ENCODE assay signal across 14 cellular contexts in the genomic region with DNA sequence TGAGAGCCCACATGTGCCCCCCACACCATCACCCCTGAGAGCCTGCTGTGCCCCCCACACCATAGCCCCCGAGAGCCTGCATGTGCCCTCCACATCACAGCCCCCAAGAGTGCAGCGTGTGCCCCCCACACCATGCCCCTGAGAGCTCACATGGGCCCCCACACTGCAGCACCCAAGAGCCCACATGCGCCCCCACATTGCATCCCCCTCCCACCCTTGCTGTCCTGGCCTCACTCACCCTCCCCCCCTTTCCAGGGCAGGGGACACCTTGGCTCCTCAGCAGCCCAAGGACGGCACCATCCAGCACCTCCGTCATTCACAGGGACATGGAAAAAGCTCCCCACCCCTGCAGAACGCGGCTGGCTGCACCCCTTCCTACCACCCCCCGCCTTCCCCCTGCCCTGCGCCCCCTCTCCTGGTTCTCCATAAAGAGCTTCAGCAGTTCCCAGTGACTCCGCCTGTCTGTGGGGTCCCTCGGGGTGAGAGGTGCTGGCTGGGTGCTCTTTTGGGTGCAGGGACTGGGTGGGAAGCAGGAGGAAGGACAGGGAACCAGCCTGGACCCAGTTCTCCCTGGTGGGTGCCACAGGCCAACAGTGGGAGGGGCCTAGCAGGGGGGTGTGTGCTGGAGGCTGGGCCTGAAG. TPM values are rescaled to one million over a fixed set of nuclear protein-coding genes. Genes with fewer than 3 reads are reported as not detected.
"Had no signal": no experiment of that assay in that cellular context is flagged by ENCODE, and none has a peak within 500 bp of the region (broad histone marks: within the 10 kb centered on the region; RNA-seq: fewer than 3 reads in every experiment).

No MANE protein-coding gene starts in this region.

- H3K4me1 ChIP-seq: heart right ventricle, left lung, parathyroid adenoma, uterus had no signal

- H3K4me3 ChIP-seq: cardiac muscle cell, heart right ventricle, left lung, uterus had no signal

- H2AFZ ChIP-seq: parathyroid adenoma had no signal

- H3K4me3 Mint-ChIP-seq: activated naive CD4-positive, alpha-beta T cell treated with anti-CD3 and anti-CD28 coated beads for 36 hours had no signal

- ATAC-seq: left lung had no signal

- H3K27me3 ChIP-seq: cardiac muscle cell, uterus had no signal

- FAIRE-seq: frontal cortex, small intestine had no signal

- H3K36me3 ChIP-seq: cardiac muscle cell, heart right ventricle, left lung, uterus, WERI-Rb-1 had no signal

- H3K27ac Mint-ChIP-seq: activated naive CD4-positive, alpha-beta T cell treated with anti-CD3 and anti-CD28 coated beads for 36 hours had no signal

- H3K9ac ChIP-seq: parathyroid adenoma had no signal

- H3K9me3 ChIP-seq: left lung, uterus had no signal

- H3K27ac ChIP-seq: cardiac muscle cell, heart right ventricle, left lung, parathyroid adenoma, uterus, WERI-Rb-1 had no signal

- H3K9me3 Mint-ChIP-seq: activated naive CD4-positive, alpha-beta T cell treated with anti-CD3 and anti-CD28 coated beads for 36 hours had no signal

- H3K79me2 ChIP-seq: parathyroid adenoma had no signal

- DNase-seq: activated CD4-positive, alpha-beta T cell treated with anti-CD3 and anti-CD28 coated beads for 48 hours; activated naive CD4-positive, alpha-beta T cell treated with anti-CD3 and anti-CD28 coated beads for 36 hours; heart right ventricle; mesenchymal stem cell; small intestine; T-helper 1 cell; uterus; WERI-Rb-1 had no signal

RNA-seq across cellular contexts. Expression of gene LCN1, which starts 5.0 kb away (rescaled TPM):
- total RNA-seq: cardiac muscle cell, fibroblast of lung, frontal cortex, left lung had no signal
- polyA plus RNA-seq: fibroblast of lung, neural cell, small intestine had no signal

RNA-seq across cellular contexts. Expression of gene OBP2A, which starts 19.7 kb away (rescaled TPM):
- total RNA-seq: activated naive CD4-positive, alpha-beta T cell treated with anti-CD3 and anti-CD28 coated beads for 36 hours; cardiac muscle cell; fibroblast of lung; frontal cortex; heart right ventricle; left lung; uterus had no signal
- polyA plus RNA-seq: cardiac muscle cell, fibroblast of lung, heart right ventricle, neural cell, small intestine had no signal

RNA-seq across cellular contexts. Expression of gene PAEP, which starts 35.3 kb away (rescaled TPM):
- total RNA-seq: activated naive CD4-positive, alpha-beta T cell treated with anti-CD3 and anti-CD28 coated beads for 36 hours; cardiac muscle cell; fibroblast of lung; frontal cortex; heart right ventricle; left lung; uterus had no signal
- polyA plus RNA-seq: cardiac muscle cell, fibroblast of lung, heart right ventricle, neural cell, small intestine had no signal
